14 cellular contexts compared by ENCODE assay signal in genomic region chr1:212540031-212540430, GRCh38.
"Had no signal": no experiment of that assay in that cellular context is flagged by ENCODE, and none has a peak within 500 bp of the region (broad histone marks: within the 10 kb centered on the region; RNA-seq: fewer than 3 reads in every experiment).

No MANE protein-coding gene starts in this region.

- H2AFZ ChIP-seq: parathyroid adenoma had no signal

- H3K79me2 ChIP-seq: parathyroid adenoma had no signal

- H3K27ac ChIP-seq: cardiac muscle cell, foreskin keratinocyte, parathyroid adenoma, sigmoid colon, spleen, vagina had no signal

- H3K4me3 ChIP-seq: cardiac muscle cell, sigmoid colon, spleen, vagina had no signal

- DNase-seq: activated B cell treated with CpG ODN at 0.5 μM for 24 hours; activated CD4-positive, alpha-beta memory T cell treated with anti-CD3 and anti-CD28 coated beads for 36 hours; activated CD4-positive, alpha-beta T cell treated with anti-CD3 and anti-CD28 coated beads for 4 hours; activated gamma-delta T cell treated with Interleukin-2 at 50 U/mL for 16 hours; activated T-cell treated with anti-CD3 and anti-CD28 coated beads for 4 hours; foreskin keratinocyte; mesenchymal stem cell; sigmoid colon; spleen; stimulated activated naive B cell treated with anti-CD40 and anti-IgM and Interleukin-4, amounts not matched to agents 10 μg/mL and 1 μg/mL and 100 μg/mL, for 72 hours; trophoblast cell had no signal

- H3K4me1 ChIP-seq: foreskin keratinocyte, parathyroid adenoma, sigmoid colon, vagina had no signal

- H3K36me3 ChIP-seq: cardiac muscle cell, sigmoid colon, spleen, vagina had no signal

- H3K9ac ChIP-seq: parathyroid adenoma had no signal

- H3K9me3 ChIP-seq: vagina had no signal

- H3K27me3 ChIP-seq: cardiac muscle cell, sigmoid colon, spleen, vagina had no signal
